29 cellular contexts compared by ENCODE assay signal in genomic region chr6:163152701-163153100, GRCh38.
"Had no signal": no experiment of that assay in that cellular context is flagged by ENCODE, and none has a peak within 500 bp of the region (broad histone marks: within the 10 kb centered on the region; RNA-seq: fewer than 3 reads in every experiment).

No MANE protein-coding gene starts in this region.

- H3K27ac ChIP-seq: heart left ventricle, left ventricle myocardium inferior, neural progenitor cell, neutrophil, parathyroid adenoma, psoas muscle, right atrium auricular region, right lobe of liver, suprapubic skin, thoracic aorta, tibial artery, uterus had no signal

- H3K9me3 Mint-ChIP-seq: natural killer cell; stimulated activated memory B cell treated with anti-CD40 and anti-IgM and Interleukin-4, amounts not matched to agents 10 μg/mL and 1 μg/mL and 100 μg/mL, for 72 hours; stimulated activated naive CD8-positive, alpha-beta T cell treated with anti-CD3 and anti-CD28 coated beads, Interleukin-15, amount 100 ng/mL, for 72 hours; type B pancreatic cell had no signal

- H3K4me1 ChIP-seq: left ventricle myocardium inferior, parathyroid adenoma, psoas muscle, right atrium auricular region, right lobe of liver, suprapubic skin, tibial artery, uterus had no signal

- H3K36me3 Mint-ChIP-seq: immature natural killer cell; natural killer cell; neural progenitor cell; stimulated activated memory B cell treated with anti-CD40 and anti-IgM and Interleukin-4, amounts not matched to agents 10 μg/mL and 1 μg/mL and 100 μg/mL, for 72 hours; type B pancreatic cell had no signal

- DNase-seq: heart left ventricle; hypothalamus; immature natural killer cell; islet precursor cell; left ventricle myocardium inferior; mesenchymal stem cell; naive B cell; natural killer cell; nephron progenitor cell; occipital lobe; psoas muscle; right lobe of liver; stimulated activated CD4-positive, alpha-beta T cell treated with anti-CD3 and anti-CD28 coated beads, Interleukin-1b, Interleukin-23, amount 100 ng/mL, for 48 hours; stimulated activated CD4-positive, alpha-beta T cell treated with anti-CD3 and anti-CD28 coated beads, Interleukin-2, amount 100 ng/mL, for 48 hours; stimulated activated CD4-positive, alpha-beta T cell treated with anti-CD3 and anti-CD28 coated beads, Interleukin-4, amount 100 ng/mL, for 4 hours; stimulated activated CD8-positive, alpha-beta memory T cell treated with anti-CD3 and anti-CD28 coated beads, Interleukin-4, amount 100 ng/mL, for 48 hours; stimulated activated naive CD4-positive, alpha-beta T cell treated with Interleukin-2 at 50 U/mL for 16 hours; stimulated activated naive CD8-positive, alpha-beta T cell treated with anti-CD3 and anti-CD28 coated beads, Interleukin-15, amount 100 ng/mL, for 72 hours; tibial artery; uterus had no signal

- H3K9me3 ChIP-seq: heart left ventricle, left ventricle myocardium inferior, neutrophil, psoas muscle, right atrium auricular region, right lobe of liver, suprapubic skin, thoracic aorta, tibial artery, uterus had no signal

- H3K27ac Mint-ChIP-seq: immature natural killer cell; naive B cell; natural killer cell; nephron progenitor cell; neural progenitor cell; stimulated activated memory B cell treated with anti-CD40 and anti-IgM and Interleukin-4, amounts not matched to agents 10 μg/mL and 1 μg/mL and 100 μg/mL, for 72 hours; stimulated activated naive CD8-positive, alpha-beta T cell treated with anti-CD3 and anti-CD28 coated beads, Interleukin-15, amount 100 ng/mL, for 72 hours; type B pancreatic cell had no signal

- H3K4me3 Mint-ChIP-seq: immature natural killer cell; naive B cell; natural killer cell; nephron progenitor cell; neural progenitor cell; stimulated activated memory B cell treated with anti-CD40 and anti-IgM and Interleukin-4, amounts not matched to agents 10 μg/mL and 1 μg/mL and 100 μg/mL, for 72 hours; stimulated activated naive CD8-positive, alpha-beta T cell treated with anti-CD3 and anti-CD28 coated beads, Interleukin-15, amount 100 ng/mL, for 72 hours; type B pancreatic cell had no signal

- ATAC-seq: heart left ventricle; natural killer cell; psoas muscle; right lobe of liver; stimulated activated memory B cell treated with anti-CD40 and anti-IgM and Interleukin-4, amounts not matched to agents 10 μg/mL and 1 μg/mL and 100 μg/mL, for 72 hours; stimulated activated naive CD8-positive, alpha-beta T cell treated with anti-CD3 and anti-CD28 coated beads, Interleukin-15, amount 100 ng/mL, for 72 hours had no signal

- H3K27me3 ChIP-seq: neural progenitor cell, right atrium auricular region, right lobe of liver, suprapubic skin, uterus had no signal

- H3K4me3 ChIP-seq: heart left ventricle, left ventricle myocardium inferior, neural progenitor cell, psoas muscle, right atrium auricular region, right lobe of liver, smooth muscle cell, suprapubic skin, thoracic aorta, tibial artery, uterus had no signal

- H3K36me3 ChIP-seq: heart left ventricle, left ventricle myocardium inferior, neural progenitor cell, neutrophil, right atrium auricular region, right lobe of liver, suprapubic skin, thoracic aorta, tibial artery, uterus had no signal

- H3K27me3 Mint-ChIP-seq: type B pancreatic cell had no signal

- H3K4me1 Mint-ChIP-seq: immature natural killer cell; naive B cell; natural killer cell; stimulated activated memory B cell treated with anti-CD40 and anti-IgM and Interleukin-4, amounts not matched to agents 10 μg/mL and 1 μg/mL and 100 μg/mL, for 72 hours; stimulated activated naive CD8-positive, alpha-beta T cell treated with anti-CD3 and anti-CD28 coated beads, Interleukin-15, amount 100 ng/mL, for 72 hours had no signal
